32 cellular contexts compared by ENCODE assay signal in genomic region chr11:120501976-120502755, GRCh38. TPM values are rescaled to one million over a fixed set of nuclear protein-coding genes. Genes with fewer than 3 reads are reported as not detected.
"Had no signal": no experiment of that assay in that cellular context is flagged by ENCODE, and none has a peak within 500 bp of the region (broad histone marks: within the 10 kb centered on the region; RNA-seq: fewer than 3 reads in every experiment).

No MANE protein-coding gene starts in this region.

- H3K4me3 ChIP-seq: coronary artery, dorsolateral prefrontal cortex, gastrocnemius medialis, hepatocyte, stomach, thyroid gland, upper lobe of left lung had no signal

- H3K27ac ChIP-seq: brain microvascular endothelial cell, coronary artery, dorsolateral prefrontal cortex, gastrocnemius medialis, hepatocyte, stomach, thyroid gland, upper lobe of left lung, WERI-Rb-1 had no signal

- H3K4me2 ChIP-seq: hepatocyte had no signal

- H3K9me3 ChIP-seq: gastrocnemius medialis, stomach, thyroid gland, upper lobe of left lung had no signal

- H3K36me3 ChIP-seq: brain microvascular endothelial cell, gastrocnemius medialis, stomach, thyroid gland, upper lobe of left lung, WERI-Rb-1 had no signal

- H3K36me3 Mint-ChIP-seq: activated CD4-positive, alpha-beta memory T cell treated with anti-CD3 and anti-CD28 coated beads for 36 hours; activated naive CD4-positive, alpha-beta T cell treated with anti-CD3 and anti-CD28 coated beads, Interleukin-2, amount 10 ng/mL, durations not matched to agents 7 days and 5 days; memory B cell; naive thymus-derived CD8-positive, alpha-beta T cell; stimulated activated naive B cell treated with anti-CD40 and anti-IgM and Interleukin-4, amounts not matched to agents 10 μg/mL and 1 μg/mL and 100 μg/mL, for 72 hours had no signal

- H3K4me1 Mint-ChIP-seq: activated CD4-positive, alpha-beta T cell treated with anti-CD3 and anti-CD28 coated beads, Interleukin-2, amount 10 ng/mL, durations not matched to agents 24 days and 14 days; activated naive CD4-positive, alpha-beta T cell treated with anti-CD3 and anti-CD28 coated beads, Interleukin-2, amount 10 ng/mL, durations not matched to agents 7 days and 5 days; memory B cell; naive thymus-derived CD8-positive, alpha-beta T cell; stimulated activated naive B cell treated with anti-CD40 and anti-IgM and Interleukin-4, amounts not matched to agents 10 μg/mL and 1 μg/mL and 100 μg/mL, for 72 hours had no signal

- DNase-seq: activated CD4-positive, alpha-beta memory T cell treated with anti-CD3 and anti-CD28 coated beads for 36 hours; activated CD4-positive, alpha-beta T cell treated with anti-CD3 and anti-CD28 coated beads, Interleukin-2, amount 10 ng/mL, durations not matched to agents 24 days and 14 days; activated CD4-positive, CD25-positive, alpha-beta regulatory T cell treated with anti-CD3 and anti-CD28 coated beads, Interleukin-2, amount 50 U/mL, for 72 hours; activated CD8-positive, alpha-beta memory T cell treated with anti-CD3 and anti-CD28 coated beads, Interleukin-2, amount 50 U/mL, for 48 hours; activated gamma-delta T cell; activated naive CD4-positive, alpha-beta T cell treated with anti-CD3 and anti-CD28 coated beads, Interleukin-2, amount 10 ng/mL, durations not matched to agents 7 days and 5 days; activated T-cell treated with anti-CD3 and anti-CD28 coated beads, Interleukin-2, amount 50 U/mL, for 24 hours; amniotic stem cell; brain microvascular endothelial cell; dorsolateral prefrontal cortex; effector memory CD4-positive, alpha-beta T cell; erythroblast; gastrocnemius medialis; left colon; naive thymus-derived CD8-positive, alpha-beta T cell; occipital lobe; right cardiac atrium; stimulated activated CD4-positive, alpha-beta T cell treated with anti-CD3 and anti-CD28 coated beads, Interleukin-15, amount 100 ng/mL, for 24 hours; stimulated activated CD4-positive, alpha-beta T cell treated with anti-CD3 and anti-CD28 coated beads, Interleukin-2, amount 100 ng/mL, for 24 hours; stimulated activated naive B cell treated with anti-CD40 and anti-IgM and Interleukin-4, amounts not matched to agents 10 μg/mL and 1 μg/mL and 100 μg/mL, for 72 hours; stomach; T-helper 9 cell; thyroid gland; upper lobe of left lung; WERI-Rb-1 had no signal

- H2AFZ ChIP-seq: hepatocyte had no signal

- H3K4me1 ChIP-seq: upper lobe of left lung had no signal

- H3K9me3 Mint-ChIP-seq: activated CD4-positive, alpha-beta memory T cell treated with anti-CD3 and anti-CD28 coated beads for 36 hours; activated CD4-positive, alpha-beta T cell treated with anti-CD3 and anti-CD28 coated beads, Interleukin-2, amount 10 ng/mL, durations not matched to agents 24 days and 14 days; activated naive CD4-positive, alpha-beta T cell treated with anti-CD3 and anti-CD28 coated beads, Interleukin-2, amount 10 ng/mL, durations not matched to agents 7 days and 5 days; activated T-cell treated with anti-CD3 and anti-CD28 coated beads, Interleukin-2, amount 50 U/mL, for 24 hours; memory B cell; naive thymus-derived CD8-positive, alpha-beta T cell; neural crest cell; stimulated activated naive B cell treated with anti-CD40 and anti-IgM and Interleukin-4, amounts not matched to agents 10 μg/mL and 1 μg/mL and 100 μg/mL, for 72 hours had no signal

- H3K79me2 ChIP-seq: hepatocyte had no signal

- H3K4me3 Mint-ChIP-seq: activated CD4-positive, alpha-beta memory T cell treated with anti-CD3 and anti-CD28 coated beads for 36 hours; activated CD4-positive, alpha-beta T cell treated with anti-CD3 and anti-CD28 coated beads, Interleukin-2, amount 10 ng/mL, durations not matched to agents 24 days and 14 days; activated naive CD4-positive, alpha-beta T cell treated with anti-CD3 and anti-CD28 coated beads, Interleukin-2, amount 10 ng/mL, durations not matched to agents 7 days and 5 days; activated T-cell treated with anti-CD3 and anti-CD28 coated beads, Interleukin-2, amount 50 U/mL, for 24 hours; memory B cell; naive thymus-derived CD8-positive, alpha-beta T cell; neural crest cell; stimulated activated naive B cell treated with anti-CD40 and anti-IgM and Interleukin-4, amounts not matched to agents 10 μg/mL and 1 μg/mL and 100 μg/mL, for 72 hours had no signal

- H3K27me3 ChIP-seq: thyroid gland, upper lobe of left lung had no signal

- FAIRE-seq: astrocyte, keratinocyte, TTC549 had no signal

- ATAC-seq: gastrocnemius medialis; left colon; naive thymus-derived CD8-positive, alpha-beta T cell; right cardiac atrium; stimulated activated naive B cell treated with anti-CD40 and anti-IgM and Interleukin-4, amounts not matched to agents 10 μg/mL and 1 μg/mL and 100 μg/mL, for 72 hours had no signal

- H3K27ac Mint-ChIP-seq: activated CD4-positive, alpha-beta memory T cell treated with anti-CD3 and anti-CD28 coated beads for 36 hours; activated CD4-positive, alpha-beta T cell treated with anti-CD3 and anti-CD28 coated beads, Interleukin-2, amount 10 ng/mL, durations not matched to agents 24 days and 14 days; activated naive CD4-positive, alpha-beta T cell treated with anti-CD3 and anti-CD28 coated beads, Interleukin-2, amount 10 ng/mL, durations not matched to agents 7 days and 5 days; activated T-cell treated with anti-CD3 and anti-CD28 coated beads, Interleukin-2, amount 50 U/mL, for 24 hours; memory B cell; naive thymus-derived CD8-positive, alpha-beta T cell; stimulated activated naive B cell treated with anti-CD40 and anti-IgM and Interleukin-4, amounts not matched to agents 10 μg/mL and 1 μg/mL and 100 μg/mL, for 72 hours had no signal

RNA-seq across cellular contexts. Expression of gene GRIK4, which starts 9.4 kb away (rescaled TPM):
- total RNA-seq: activated CD4-positive, alpha-beta memory T cell treated with anti-CD3 and anti-CD28 coated beads for 36 hours; naive thymus-derived CD8-positive, alpha-beta T cell; stomach had no signal
- polyA plus RNA-seq: keratinocyte; naive thymus-derived CD8-positive, alpha-beta T cell had no signal
